Comparison of ENCODE assay signal across 18 cellular contexts in genomic region chr4:69823048-69823447, GRCh38. TPM values are rescaled to one million over a fixed set of nuclear protein-coding genes. Genes with fewer than 3 reads are reported as not detected.
DNase-seq lines count a peak whose midpoint lies in the region; ATAC-seq and TF ChIP-seq lines count a peak whose summit lies in the region.
"Had no signal": no experiment of that assay in that cellular context is flagged by ENCODE, and none has a peak within 500 bp of the region (broad histone marks: within the 10 kb centered on the region; RNA-seq: fewer than 3 reads in every experiment).

No MANE protein-coding gene starts in this region.

- H3K27me3 Mint-ChIP-seq in endodermal cell (ENCODE audit: insufficient read depth) (no peaks in the 10 kb centered on the region), immature natural killer cell (ENCODE audit: low read depth in 3 of 3) (peaks cover 0 to 2% (median 2%) of the 10 kb centered on the region in 3 donors)
- no peaks in the 10 kb centered on the region for H3K27me3 Mint-ChIP-seq in stimulated activated memory B cell treated with anti-CD40 and anti-IgM and Interleukin-4, amounts not matched to agents 10 μg/mL and 1 μg/mL and 100 μg/mL, for 72 hours
- H3K27me3 Mint-ChIP-seq: stimulated activated naive B cell treated with anti-CD40 and anti-IgM and Interleukin-4, amounts not matched to agents 10 μg/mL and 1 μg/mL and 100 μg/mL, for 72 hours had no signal

- TF ChIP-seq RAD21 in liver (IDR thresholded peaks at IDR 0.05), result no peak

- peaks cover 2 to 12% (median 4%) of the 10 kb centered on the region in 4 donors for H3K4me1 ChIP-seq in liver (ENCODE audit: control insufficient read depth in 4 of 4, insufficient read depth in 4 of 4, low read length in 3 of 4)
- H3K4me1 ChIP-seq in endodermal cell (ENCODE audit: control insufficient read depth, insufficient read depth, low read length), result no peaks in the 10 kb centered on the region
- H3K4me1 ChIP-seq: thyroid gland had no signal

- ATAC-seq in GM18867 (IDR thresholded peaks at IDR 0.05; ENCODE audit: unreplicated experiment), result peak; percentile 19
- ATAC-seq in GM21529 (IDR thresholded peaks at IDR 0.05; ENCODE audit: unreplicated experiment), result peak; percentile 17
- peak; percentile 11 for ATAC-seq in HG03520 (IDR thresholded peaks at IDR 0.05; ENCODE audit: unreplicated experiment)
- no peak for ATAC-seq in stimulated activated memory B cell treated with anti-CD40 and anti-IgM and Interleukin-4, amounts not matched to agents 10 μg/mL and 1 μg/mL and 100 μg/mL, for 72 hours

- H3K4me1 Mint-ChIP-seq in endodermal cell, result peaks cover 9% of the 10 kb centered on the region
- no peaks in the 10 kb centered on the region for H3K4me1 Mint-ChIP-seq in stimulated activated memory B cell treated with anti-CD40 and anti-IgM and Interleukin-4, amounts not matched to agents 10 μg/mL and 1 μg/mL and 100 μg/mL, for 72 hours
- H3K4me1 Mint-ChIP-seq in immature natural killer cell, result peaks cover 24 to 37% of the 10 kb centered on the region in 2 donors
- H3K4me1 Mint-ChIP-seq: stimulated activated naive B cell treated with anti-CD40 and anti-IgM and Interleukin-4, amounts not matched to agents 10 μg/mL and 1 μg/mL and 100 μg/mL, for 72 hours had no signal

- H3K9me3 Mint-ChIP-seq in endodermal cell, result peaks cover 8% of the 10 kb centered on the region
- no peaks in the 10 kb centered on the region for H3K9me3 Mint-ChIP-seq in stimulated activated memory B cell treated with anti-CD40 and anti-IgM and Interleukin-4, amounts not matched to agents 10 μg/mL and 1 μg/mL and 100 μg/mL, for 72 hours
- H3K9me3 Mint-ChIP-seq in immature natural killer cell, result no peaks in the 10 kb centered on the region

- TF ChIP-seq CTCF in liver (IDR thresholded peaks at IDR 0.05; ENCODE audit: low read depth, low read length, missing input control) (no peak), endodermal cell (conservative IDR thresholded peaks at IDR 0.05) (no peak)

- H3K27ac Mint-ChIP-seq in endodermal cell (no peak overlapping the region), immature natural killer cell (no peak overlapping the region)
- no peak overlapping the region for H3K27ac Mint-ChIP-seq in stimulated activated memory B cell treated with anti-CD40 and anti-IgM and Interleukin-4, amounts not matched to agents 10 μg/mL and 1 μg/mL and 100 μg/mL, for 72 hours
- H3K27ac Mint-ChIP-seq: stimulated activated naive B cell treated with anti-CD40 and anti-IgM and Interleukin-4, amounts not matched to agents 10 μg/mL and 1 μg/mL and 100 μg/mL, for 72 hours had no signal

- H3K27ac ChIP-seq in liver (ENCODE audit: low read depth in 1 of 2, low read length in 2 of 2), result peak overlapping the region; percentile 9 to 59
- no peak overlapping the region for H3K27ac ChIP-seq in endodermal cell (ENCODE audit: low read depth, low read length)
- H3K27ac ChIP-seq: thyroid gland had no signal

- no peak overlapping the region for H3K4me3 ChIP-seq in liver (ENCODE audit: low read depth in 1 of 3, low read length in 3 of 3)
- no peak overlapping the region for H3K4me3 ChIP-seq in endodermal cell (ENCODE audit: low read length)
- H3K4me3 ChIP-seq: lung, Peyer's patch, thyroid gland had no signal

- H3K4me3 Mint-ChIP-seq in endodermal cell (no peak overlapping the region), immature natural killer cell (no peak overlapping the region)
- H3K4me3 Mint-ChIP-seq in stimulated activated memory B cell treated with anti-CD40 and anti-IgM and Interleukin-4, amounts not matched to agents 10 μg/mL and 1 μg/mL and 100 μg/mL, for 72 hours, result no peak overlapping the region
- H3K4me3 Mint-ChIP-seq: stimulated activated naive B cell treated with anti-CD40 and anti-IgM and Interleukin-4, amounts not matched to agents 10 μg/mL and 1 μg/mL and 100 μg/mL, for 72 hours had no signal

- H3K36me3 ChIP-seq in liver (ENCODE audit: control insufficient read depth in 4 of 4, insufficient read depth in 3 of 4, low read depth in 1 of 4, low read length in 3 of 4), result no peaks in the 10 kb centered on the region
- no peaks in the 10 kb centered on the region for H3K36me3 ChIP-seq in endodermal cell (ENCODE audit: control insufficient read depth, insufficient read depth, low read length)
- H3K36me3 ChIP-seq: Peyer's patch, thyroid gland had no signal

- no peaks in the 10 kb centered on the region for H3K27me3 ChIP-seq in liver (ENCODE audit: control insufficient read depth in 4 of 4, insufficient read depth in 4 of 4, low read length in 3 of 4)
- H3K27me3 ChIP-seq in endodermal cell (ENCODE audit: control insufficient read depth, insufficient read depth, low read length, poor library complexity, severe bottlenecking), result no peaks in the 10 kb centered on the region
- H3K27me3 ChIP-seq: Peyer's patch, thyroid gland had no signal

- H3K36me3 Mint-ChIP-seq in endodermal cell (ENCODE audit: low read depth) (no peaks in the 10 kb centered on the region), immature natural killer cell (no peaks in the 10 kb centered on the region)
- no peaks in the 10 kb centered on the region for H3K36me3 Mint-ChIP-seq in stimulated activated memory B cell treated with anti-CD40 and anti-IgM and Interleukin-4, amounts not matched to agents 10 μg/mL and 1 μg/mL and 100 μg/mL, for 72 hours
- H3K36me3 Mint-ChIP-seq: activated naive CD4-positive, alpha-beta T cell treated with anti-CD3 and anti-CD28 coated beads, Interleukin-2, amount 50 U/mL, for 72 hours; stimulated activated naive B cell treated with anti-CD40 and anti-IgM and Interleukin-4, amounts not matched to agents 10 μg/mL and 1 μg/mL and 100 μg/mL, for 72 hours had no signal

- WGBS in liver, result 71% methylated on average over 4 of the region's 4 CpGs
- 91% methylated on average over 4 of the region's 4 CpGs; no CpG with 5 or more reads in 1 of the 2 experiments for WGBS in endodermal cell (ENCODE audit: insufficient coverage in 1 of 2, insufficient read length in 1 of 2), 2 experiments

- H3K9ac ChIP-seq in liver (ENCODE audit: low read depth in 1 of 2, low read length in 2 of 2), result no peak overlapping the region
- H3K9ac ChIP-seq in endodermal cell (ENCODE audit: extremely low read depth, low read length, poor library complexity, severe bottlenecking), result no peak overlapping the region

- DNase-seq in endodermal cell, result no peak
- DNase-seq in immature natural killer cell, result no peak
- no peak for DNase-seq in DMS114 treated with DMSO at 0.1 percent for 48 hours (lab: John Stamatoyannopoulos, UW; ENCODE audit: unreplicated experiment)
- DNase-seq: activated CD8-positive, alpha-beta memory T cell treated with anti-CD3 and anti-CD28 coated beads for 24 hours; occipital lobe; stimulated activated naive B cell treated with anti-CD40 and anti-IgM and Interleukin-4, amounts not matched to agents 10 μg/mL and 1 μg/mL and 100 μg/mL, for 72 hours; T1000 had no signal

- H3K9me3 ChIP-seq in liver (ENCODE audit: control insufficient read depth in 4 of 4, low read length in 3 of 4), result no peaks in the 10 kb centered on the region
- peaks cover 7% of the 10 kb centered on the region for H3K9me3 ChIP-seq in endodermal cell (ENCODE audit: control insufficient read depth, low read length)
- H3K9me3 ChIP-seq: Peyer's patch, thyroid gland had no signal

TF ChIP-seq in liver, 16 proteins besides CTCF, POLR2A, EP300 and RAD21 (continues in another document):
- TF ChIP-seq SP1 (IDR thresholded peaks at IDR 0.05) (no peak), JUND (IDR thresholded peaks at IDR 0.05) (no peak), FOXA1 (IDR thresholded peaks at IDR 0.05) (no peak), GABPA (IDR thresholded peaks at IDR 0.05 in 1 of 2, conservative IDR thresholded peaks at IDR 0.05 in 1 of 2) (no peak), TAF1 (conservative IDR thresholded peaks at IDR 0.05) (no peak), HNF4G (IDR thresholded peaks at IDR 0.05) (no peak), YY1 (IDR thresholded peaks at IDR 0.05) (no peak), REST (IDR thresholded peaks at IDR 0.05) (no peak), RXRA (IDR thresholded peaks at IDR 0.05) (no peak), NR2F2 (IDR thresholded peaks at IDR 0.05) (no peak), EGR1 (IDR thresholded peaks at IDR 0.05; ENCODE audit: low read depth in 2 of 2) (no peak)

RNA-seq across cellular contexts. Expression of gene SULT1E1, which starts 36.9 kb away (rescaled TPM):
- total RNA-seq in liver, result 10 to 100 TPM; 14.7 to 63.0 TPM
- 10 to 100 TPM in 1 of 2 donors, 1 to 10 TPM in 1; 1.8 to 26.0 TPM for polyA plus RNA-seq in liver
- not detected for total RNA-seq in endodermal cell
- not detected for polyA plus RNA-seq in endodermal cell (2013, experiment 1 of 2)
- not detected for polyA plus RNA-seq in endodermal cell (2013, experiment 2 of 2)
- polyA plus RNA-seq in immature natural killer cell, result under 1 TPM in 1 of 3 donors, not detected in 2; 0.23 TPM
- total RNA-seq: activated naive CD4-positive, alpha-beta T cell treated with anti-CD3 and anti-CD28 coated beads, Interleukin-2, amount 50 U/mL, for 72 hours; right cardiac atrium; SK-MEL-5; thyroid gland had no signal

Comparison
In these comparisons a context has a peak if more than half of its experiments do, and no peak if none do; other contexts are left out.
1. RNA of gene SULT1E1, which starts 36.9 kb away (total RNA-seq): 14.7 to 63.0 TPM in liver; not detected in endodermal cell; every median in the first group is over 10 times any median in the second.